In the genomic region with DNA sequence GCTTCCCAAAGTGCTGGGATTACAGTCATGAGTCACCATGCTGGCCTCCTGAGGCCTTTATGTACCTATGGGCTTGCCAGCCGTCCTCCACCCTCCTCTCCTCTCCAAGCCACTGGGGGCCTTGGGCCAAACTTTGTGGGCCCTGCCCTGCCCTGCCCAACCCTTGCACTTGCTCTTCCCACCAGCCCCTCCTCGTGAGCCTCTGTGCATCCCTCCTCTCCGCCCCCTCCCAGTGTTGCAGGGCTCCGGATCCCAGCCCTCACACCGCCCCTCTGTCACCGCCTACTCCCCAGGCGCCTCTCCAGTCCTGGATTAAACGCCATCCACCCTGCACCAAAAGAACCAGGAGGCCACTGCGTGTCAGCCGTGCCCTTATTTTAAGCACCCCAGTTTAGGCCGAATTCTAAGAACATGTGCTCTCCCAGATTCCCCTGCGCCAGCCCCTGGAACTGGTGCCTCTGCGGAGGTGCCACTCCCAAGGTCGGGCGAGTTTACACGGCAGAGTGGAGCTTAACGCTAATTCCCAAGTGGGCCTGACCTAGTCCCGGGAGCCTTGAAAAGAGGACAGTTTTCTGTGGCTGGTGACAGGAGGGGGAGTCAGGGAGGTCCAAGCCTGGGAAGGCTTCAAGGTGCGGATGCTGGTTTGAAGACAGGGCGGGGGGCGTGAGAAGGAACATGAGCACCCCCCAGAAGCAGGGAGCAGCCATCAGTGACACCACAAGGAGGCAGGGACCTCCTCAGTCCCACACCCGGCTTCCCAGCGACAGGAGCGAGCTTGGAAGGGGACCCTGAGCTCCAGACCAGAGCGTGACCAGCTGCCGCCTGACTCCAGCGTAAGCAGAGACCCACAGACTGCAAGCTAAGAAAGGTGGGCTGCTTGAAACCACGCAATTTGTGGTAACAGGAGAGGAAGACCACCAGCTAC, we compare ENCODE assay signal across 28 cellular contexts. TPM values are rescaled to one million over a fixed set of nuclear protein-coding genes. Genes with fewer than 3 reads are reported as not detected.
A peak's percentile ranks its signal among the peaks of the same experiment; 100 is the strongest.
DNase-seq lines count a peak whose midpoint lies in the region; ATAC-seq and TF ChIP-seq lines count a peak whose summit lies in the region.
"Had no signal": no experiment of that assay in that cellular context is flagged by ENCODE, and none has a peak within 500 bp of the region (broad histone marks: within the 10 kb centered on the region; RNA-seq: fewer than 3 reads in every experiment).

No MANE protein-coding gene starts in this region.

- no peak for ATAC-seq in activated T-cell treated with anti-CD3 and anti-CD28 coated beads, Interleukin-2, amount 50 U/mL, for 4 hours
- ATAC-seq in HG03521 (IDR thresholded peaks at IDR 0.05; ENCODE audit: unreplicated experiment) (no peak), GM21723 (IDR thresholded peaks at IDR 0.05; ENCODE audit: unreplicated experiment) (no peak), GM19455 (IDR thresholded peaks at IDR 0.05; ENCODE audit: unreplicated experiment) (no peak)
- ATAC-seq: activated naive CD4-positive, alpha-beta T cell treated with anti-CD3 and anti-CD28 coated beads, Interleukin-2, amount 50 U/mL, for 72 hours; heart left ventricle; left colon; Right ventricle myocardium inferior; upper lobe of right lung had no signal

- TF ChIP-seq CTCF in suprapubic skin (IDR thresholded peaks at IDR 0.05), result no peak

- peaks cover 10% of the 10 kb centered on the region for H3K27me3 Mint-ChIP-seq in activated T-cell treated with anti-CD3 and anti-CD28 coated beads, Interleukin-2, amount 50 U/mL, for 24 hours
- peaks cover 10% of the 10 kb centered on the region for H3K27me3 Mint-ChIP-seq in activated T-cell treated with anti-CD3 and anti-CD28 coated beads, Interleukin-2, amount 50 U/mL, for 4 hours (ENCODE audit: low read depth)
- H3K27me3 Mint-ChIP-seq: B cell had no signal

- no peak overlapping the region for H3K4me3 Mint-ChIP-seq in activated T-cell treated with anti-CD3 and anti-CD28 coated beads, Interleukin-2, amount 50 U/mL, for 24 hours
- H3K4me3 Mint-ChIP-seq in activated T-cell treated with anti-CD3 and anti-CD28 coated beads, Interleukin-2, amount 50 U/mL, for 4 hours, result no peak overlapping the region
- H3K4me3 Mint-ChIP-seq: B cell, naive B cell had no signal

- 57% methylated on average over 27 of the region's 28 CpGs for WGBS in suprapubic skin

- H3K9me3 ChIP-seq in MG63 (no peaks in the 10 kb centered on the region), suprapubic skin (no peaks in the 10 kb centered on the region)
- H3K9me3 ChIP-seq: heart left ventricle, upper lobe of right lung had no signal

- H3K27me3 ChIP-seq in MG63, result no peaks in the 10 kb centered on the region
- H3K27me3 ChIP-seq in suprapubic skin, result no peaks in the 10 kb centered on the region
- H3K27me3 ChIP-seq: upper lobe of right lung had no signal

- no peak for DNase-seq in activated T-cell treated with anti-CD3 and anti-CD28 coated beads, Interleukin-2, amount 50 U/mL, for 24 hours
- no peak for DNase-seq in activated T-cell treated with anti-CD3 and anti-CD28 coated beads, Interleukin-2, amount 50 U/mL, for 4 hours
- peak; percentile 62 for DNase-seq in MG63
- peak; percentile 23 for DNase-seq in fibroblast of the conjunctiva (ENCODE audit: low read depth)
- peak in 1 of 2 donors; percentile 62 for DNase-seq in suprapubic skin (ENCODE audit: low spot score in 2 of 2)
- DNase-seq: activated CD4-positive, alpha-beta T cell treated with anti-CD3 and anti-CD28 coated beads, Interleukin-2, amount 50 U/mL, for 1 hour; anterior cingulate cortex; caudate nucleus; EL; GOT3; heart left ventricle; left colon; naive B cell; NCI-H1105; NCI-H1930; NCI-H774; occipital lobe; small intestine; stimulated activated CD4-positive, alpha-beta T cell treated with anti-CD3 and anti-CD28 coated beads, Interleukin-2, amount 100 ng/mL, for 24 hours; upper lobe of right lung had no signal

- peaks cover 13% of the 10 kb centered on the region for H3K4me1 Mint-ChIP-seq in activated T-cell treated with anti-CD3 and anti-CD28 coated beads, Interleukin-2, amount 50 U/mL, for 24 hours (ENCODE audit: low read depth)
- H3K4me1 Mint-ChIP-seq in activated T-cell treated with anti-CD3 and anti-CD28 coated beads, Interleukin-2, amount 50 U/mL, for 4 hours (ENCODE audit: low read depth), result peaks cover 8% of the 10 kb centered on the region

- H3K4me1 ChIP-seq in suprapubic skin, result peaks cover 17% of the 10 kb centered on the region
- H3K4me1 ChIP-seq: upper lobe of right lung had no signal

- peak overlapping the region; percentile 55 for H3K27ac Mint-ChIP-seq in activated T-cell treated with anti-CD3 and anti-CD28 coated beads, Interleukin-2, amount 50 U/mL, for 24 hours
- H3K27ac Mint-ChIP-seq: B cell had no signal

- no peaks in the 10 kb centered on the region for H3K9me3 Mint-ChIP-seq in activated T-cell treated with anti-CD3 and anti-CD28 coated beads, Interleukin-2, amount 50 U/mL, for 24 hours
- H3K9me3 Mint-ChIP-seq in activated T-cell treated with anti-CD3 and anti-CD28 coated beads, Interleukin-2, amount 50 U/mL, for 4 hours, result no peaks in the 10 kb centered on the region
- H3K9me3 Mint-ChIP-seq: activated naive CD4-positive, alpha-beta T cell treated with anti-CD3 and anti-CD28 coated beads, Interleukin-2, amount 50 U/mL, for 72 hours; naive B cell had no signal

- TF ChIP-seq EP300 in suprapubic skin (IDR thresholded peaks at IDR 0.05), result no peak

- no peak for TF ChIP-seq POLR2A in suprapubic skin (IDR thresholded peaks at IDR 0.05)

- no peaks in the 10 kb centered on the region for H3K36me3 Mint-ChIP-seq in activated T-cell treated with anti-CD3 and anti-CD28 coated beads, Interleukin-2, amount 50 U/mL, for 24 hours (ENCODE audit: low read depth)
- no peaks in the 10 kb centered on the region for H3K36me3 Mint-ChIP-seq in activated T-cell treated with anti-CD3 and anti-CD28 coated beads, Interleukin-2, amount 50 U/mL, for 4 hours (ENCODE audit: insufficient read depth)
- H3K36me3 Mint-ChIP-seq: activated naive CD4-positive, alpha-beta T cell treated with anti-CD3 and anti-CD28 coated beads, Interleukin-2, amount 50 U/mL, for 72 hours; naive B cell had no signal

- no peak overlapping the region for H3K4me3 ChIP-seq in MG63
- H3K4me3 ChIP-seq in suprapubic skin, result no peak overlapping the region
- H3K4me3 ChIP-seq: heart left ventricle, upper lobe of right lung had no signal

- H3K36me3 ChIP-seq in MG63 (no peaks in the 10 kb centered on the region), suprapubic skin (no peaks in the 10 kb centered on the region)
- H3K36me3 ChIP-seq: heart left ventricle, upper lobe of right lung had no signal

- H3K27ac ChIP-seq in suprapubic skin, result peak overlapping the region; percentile 38
- H3K27ac ChIP-seq: heart left ventricle, upper lobe of right lung had no signal

RNA-seq across cellular contexts. Expression of gene CDCA4, which starts 21.2 kb away (rescaled TPM):
- total RNA-seq in activated T-cell treated with anti-CD3 and anti-CD28 coated beads, Interleukin-2, amount 50 U/mL, for 4 hours, result 10 to 100 TPM; 55.1 to 72.2 (median 58.3) TPM
- total RNA-seq in MG63 (2014; rRNA removed; shearing (Covaris generic); ENCODE audit: low replicate concordance), result 30.3 and 49.7 TPM in 2 replicates
- 10 to 100 TPM; 27.7 to 38.6 (median 35.8) TPM for total RNA-seq in suprapubic skin

RNA-seq across cellular contexts. Expression of gene GPR132, which starts 23.1 kb away (rescaled TPM):
- 10 to 100 TPM; 14.6 to 18.4 (median 16.8) TPM for total RNA-seq in activated T-cell treated with anti-CD3 and anti-CD28 coated beads, Interleukin-2, amount 50 U/mL, for 4 hours
- total RNA-seq in MG63 (2014; rRNA removed; shearing (Covaris generic); ENCODE audit: low replicate concordance), result not detected in 2 replicates
- total RNA-seq in suprapubic skin, result 1 to 10 TPM in 2 of 4 donors, under 1 TPM in 2; 0.95 to 2.7 (median 1.3) TPM
- total RNA-seq: A673, LHCN-M2 had no signal

RNA-seq across cellular contexts. Expression of gene CLBA1, which starts 56.5 kb away (rescaled TPM):
- 1 to 10 TPM; 2.9 to 3.8 (median 3.3) TPM for total RNA-seq in activated T-cell treated with anti-CD3 and anti-CD28 coated beads, Interleukin-2, amount 50 U/mL, for 4 hours
- 7.2 and 10.8 TPM in 2 replicates for total RNA-seq in MG63 (2014; rRNA removed; shearing (Covaris generic); ENCODE audit: low replicate concordance)
- 10 to 100 TPM in 2 of 4 donors, 1 to 10 TPM in 2; 6.3 to 10.9 (median 9.1) TPM for total RNA-seq in suprapubic skin

Comparison
In these comparisons a context has a peak if more than half of its experiments do, and no peak if none do; other contexts are left out.
1. DNase-seq: peak in MG63 (single experiment) and fibroblast of the conjunctiva (single experiment); none in activated T-cell treated with anti-CD3 and anti-CD28 coated beads, Interleukin-2, amount 50 U/mL, for 24 hours (single experiment) and activated T-cell treated with anti-CD3 and anti-CD28 coated beads, Interleukin-2, amount 50 U/mL, for 4 hours (single experiment).
2. RNA of gene GPR132, which starts 23.1 kb away (total RNA-seq): 14.6 to 18.4 TPM in activated T-cell treated with anti-CD3 and anti-CD28 coated beads, Interleukin-2, amount 50 U/mL, for 4 hours; 0.95 to 2.7 TPM in suprapubic skin and not detected in MG63; every median in the first group is over 4 times any median in the second.